ENCODE assay signal across 1 cellular context in genomic region chr5:134086215-134086942, GRCh38.
TF ChIP-seq lines count a peak whose summit lies in the region.

No MANE protein-coding gene starts in this region.

TF ChIP-seq in K562, 482 proteins besides CTCF, POLR2A, EP300 and RAD21 (continued from another document):
- TF ChIP-seq, protein P1, sequence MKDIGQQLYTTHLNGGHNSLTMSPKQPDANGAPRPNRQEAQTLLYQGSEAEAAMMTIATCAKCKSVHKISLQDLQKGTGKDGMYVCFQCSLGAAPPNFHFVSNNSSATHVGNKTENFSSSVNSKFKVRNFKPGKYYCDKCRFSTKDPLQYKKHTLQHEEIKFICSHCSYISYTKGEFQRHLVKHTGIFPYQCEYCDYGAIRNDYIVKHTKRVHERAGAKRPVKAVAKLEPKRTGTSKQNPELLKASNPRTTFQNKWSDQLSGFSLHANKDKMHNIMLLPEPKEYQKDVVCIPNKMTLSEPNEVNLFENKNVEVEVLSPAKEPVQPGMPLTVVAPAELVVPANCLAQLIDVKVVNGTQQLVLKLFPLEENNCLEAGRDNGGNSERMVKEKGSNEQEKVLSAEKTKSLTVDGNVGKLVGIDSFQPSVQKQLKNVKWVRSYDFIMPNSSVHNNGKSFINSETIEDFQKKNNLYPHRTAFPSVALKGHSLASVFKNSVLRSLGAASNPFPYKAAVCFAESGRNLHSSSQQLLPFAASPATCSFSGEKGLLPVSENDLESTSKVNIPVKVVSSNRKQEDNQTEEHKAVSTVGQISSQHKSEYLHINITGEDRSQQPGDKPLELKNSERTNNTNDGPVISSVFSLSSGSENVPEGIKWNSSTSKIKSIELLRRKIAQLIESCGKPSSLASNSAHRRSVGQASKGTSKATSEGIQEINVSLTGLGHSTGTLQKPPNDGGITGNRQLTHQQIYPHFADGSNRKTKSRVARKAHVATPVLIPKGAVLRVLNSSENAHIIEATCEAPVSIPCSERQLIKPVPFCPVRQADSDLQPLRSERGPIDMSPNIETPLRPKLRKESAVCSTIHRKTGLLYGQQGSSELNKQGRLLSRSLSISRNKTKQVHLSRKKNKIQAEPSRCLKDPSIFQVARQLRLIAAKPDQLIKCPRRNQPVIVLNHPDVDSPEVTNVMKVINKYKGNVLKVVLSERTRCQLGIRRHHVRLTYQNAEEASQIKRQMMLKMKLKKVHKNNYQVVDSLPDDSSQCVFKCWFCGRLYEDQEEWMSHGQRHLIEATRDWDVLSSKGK (CRISPR knock-in tag; IDR thresholded peaks at IDR 0.05) = no peak
- TF ChIP-seq ZNF316 (IDR thresholded peaks at IDR 0.05) (peak; percentile 77), PHB (CRISPR knock-in tag; IDR thresholded peaks at IDR 0.05) (no peak), SREBF2 (CRISPR knock-in tag; IDR thresholded peaks at IDR 0.05) (no peak)
